In the genomic region with DNA sequence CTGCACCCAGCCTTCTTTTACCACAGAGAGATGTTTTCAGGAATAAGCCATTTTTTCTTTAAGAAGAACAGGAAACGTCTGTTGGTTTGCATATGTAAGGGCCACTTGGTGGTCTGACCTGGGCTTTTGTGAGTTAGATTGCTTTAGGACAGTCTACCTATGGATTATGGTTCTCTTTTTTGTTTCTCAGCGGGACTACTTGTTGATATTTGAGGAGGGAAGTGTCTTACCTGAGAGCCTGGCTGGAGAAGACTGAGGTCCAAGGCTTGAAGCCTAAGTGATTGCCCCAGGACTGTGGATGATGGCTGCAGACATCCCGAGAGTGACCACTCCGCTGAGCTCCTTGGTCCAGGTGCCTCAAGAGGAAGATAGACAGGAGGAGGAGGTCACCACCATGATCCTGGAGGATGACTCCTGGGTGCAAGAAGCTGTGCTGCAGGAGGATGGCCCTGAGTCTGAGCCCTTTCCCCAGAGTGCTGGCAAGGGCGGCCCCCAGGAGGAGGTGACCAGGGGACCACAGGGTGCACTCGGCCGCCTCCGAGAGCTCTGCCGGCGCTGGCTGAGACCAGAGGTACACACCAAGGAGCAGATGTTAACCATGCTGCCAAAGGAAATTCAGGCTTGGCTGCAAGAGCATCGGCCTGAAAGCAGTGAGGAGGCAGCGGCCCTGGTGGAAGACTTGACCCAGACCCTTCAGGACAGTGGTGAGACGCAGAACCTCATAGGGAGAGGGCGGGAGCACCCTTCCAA, we compare ENCODE assay signal across 19 cellular contexts. TPM values are rescaled to one million over a fixed set of nuclear protein-coding genes. Genes with fewer than 3 reads are reported as not detected.
A peak's percentile ranks its signal among the peaks of the same experiment; 100 is the strongest.
DNase-seq lines count a peak whose midpoint lies in the region; ATAC-seq and TF ChIP-seq lines count a peak whose summit lies in the region.
"Had no signal": no experiment of that assay in that cellular context is flagged by ENCODE, and none has a peak within 500 bp of the region (broad histone marks: within the 10 kb centered on the region; RNA-seq: fewer than 3 reads in every experiment).

No MANE protein-coding gene starts in this region.

- H3K9me3 ChIP-seq in iPS-15b (ENCODE audit: control insufficient read depth, insufficient read depth, low read length) (no peaks in the 10 kb centered on the region), neural progenitor cell (ENCODE audit: low read depth) (no peaks in the 10 kb centered on the region)
- H3K9me3 ChIP-seq: SJSA1, stomach had no signal

- H2AFZ ChIP-seq in neural progenitor cell (replicated peaks): no peak overlapping the region
- H2AFZ ChIP-seq: GM23248 had no signal

- no peak overlapping the region for H3K4me3 Mint-ChIP-seq in activated naive CD4-positive, alpha-beta T cell treated with anti-CD3 and anti-CD28 coated beads, Interleukin-2, amount 50 U/mL, for 24 hours
- H3K4me3 Mint-ChIP-seq in activated B cell treated with CpG ODN at 0.5 μM for 24 hours: peak overlapping the region; percentile 77
- peak overlapping the region; percentile 78 for H3K4me3 Mint-ChIP-seq in stimulated activated effector memory CD8-positive, alpha-beta T cell treated with anti-CD3 and anti-CD28 coated beads, Interleukin-12 subunit alpha, Interleukin-12 subunit beta, amount 100 ng/mL, for 72 hours
- no peak overlapping the region for H3K4me3 Mint-ChIP-seq in neural progenitor cell
- H3K4me3 Mint-ChIP-seq: activated naive CD4-positive, alpha-beta T cell treated with anti-CD3 and anti-CD28 coated beads, Interleukin-2, amount 10 ng/mL, durations not matched to agents 7 days and 5 days had no signal

- H4K20me1 ChIP-seq in neural progenitor cell (ENCODE audit: low read depth): peaks cover 50% of the 10 kb centered on the region

- POLR2A ChIA-PET in activated B cell treated with CpG ODN at 0.5 μM for 24 hours (lab: Charles Lee): interaction anchor here (1.3 to 2.0 kb wide), 2 partner anchors 27 to 145 kb away, joined by 3 to 17 read pairs; no protein-coding TSS in a partner anchor

- H3K4me1 Mint-ChIP-seq in activated naive CD4-positive, alpha-beta T cell treated with anti-CD3 and anti-CD28 coated beads, Interleukin-2, amount 50 U/mL, for 24 hours: peaks cover 72% of the 10 kb centered on the region
- peaks cover 74% of the 10 kb centered on the region for H3K4me1 Mint-ChIP-seq in activated B cell treated with CpG ODN at 0.5 μM for 24 hours
- peaks cover 76% of the 10 kb centered on the region for H3K4me1 Mint-ChIP-seq in stimulated activated effector memory CD8-positive, alpha-beta T cell treated with anti-CD3 and anti-CD28 coated beads, Interleukin-12 subunit alpha, Interleukin-12 subunit beta, amount 100 ng/mL, for 72 hours
- peaks cover 14% of the 10 kb centered on the region for H3K4me1 Mint-ChIP-seq in neural progenitor cell

- no peaks in the 10 kb centered on the region for H3K27me3 Mint-ChIP-seq in activated naive CD4-positive, alpha-beta T cell treated with anti-CD3 and anti-CD28 coated beads, Interleukin-2, amount 50 U/mL, for 24 hours
- H3K27me3 Mint-ChIP-seq in activated B cell treated with CpG ODN at 0.5 μM for 24 hours: no peaks in the 10 kb centered on the region
- H3K27me3 Mint-ChIP-seq in neural progenitor cell (ENCODE audit: insufficient read depth, low read depth): peaks cover 3% of the 10 kb centered on the region
- H3K27me3 Mint-ChIP-seq: activated naive CD4-positive, alpha-beta T cell treated with anti-CD3 and anti-CD28 coated beads, Interleukin-2, amount 10 ng/mL, durations not matched to agents 7 days and 5 days had no signal

- peaks cover 5% of the 10 kb centered on the region for H3K79me2 ChIP-seq in neural progenitor cell (ENCODE audit: low read depth)

- H3K4me1 ChIP-seq in iPS-15b (ENCODE audit: control insufficient read depth, insufficient read depth, low read length): peaks cover 31% of the 10 kb centered on the region
- peaks cover 5% of the 10 kb centered on the region for H3K4me1 ChIP-seq in neural progenitor cell

- H3K9me3 Mint-ChIP-seq in activated naive CD4-positive, alpha-beta T cell treated with anti-CD3 and anti-CD28 coated beads, Interleukin-2, amount 50 U/mL, for 24 hours: no peaks in the 10 kb centered on the region
- no peaks in the 10 kb centered on the region for H3K9me3 Mint-ChIP-seq in activated B cell treated with CpG ODN at 0.5 μM for 24 hours
- H3K9me3 Mint-ChIP-seq in stimulated activated effector memory CD8-positive, alpha-beta T cell treated with anti-CD3 and anti-CD28 coated beads, Interleukin-12 subunit alpha, Interleukin-12 subunit beta, amount 100 ng/mL, for 72 hours: no peaks in the 10 kb centered on the region
- H3K9me3 Mint-ChIP-seq in neural progenitor cell: no peaks in the 10 kb centered on the region
- H3K9me3 Mint-ChIP-seq: activated naive CD4-positive, alpha-beta T cell treated with anti-CD3 and anti-CD28 coated beads, Interleukin-2, amount 10 ng/mL, durations not matched to agents 7 days and 5 days had no signal

- H3F3A ChIP-seq in neural progenitor cell (ENCODE audit: low read depth): peaks cover under 1% of the 10 kb centered on the region

- no peak overlapping the region for H3K4me2 ChIP-seq in neural progenitor cell

- H3K4me3 ChIP-seq in iPS-15b (ENCODE audit: low read depth, low read length): peak overlapping the region; percentile 47
- H3K4me3 ChIP-seq in neural progenitor cell: no peak overlapping the region
- H3K4me3 ChIP-seq: cardiac muscle cell, GM23248, SJSA1, stomach had no signal

- H3K27me3 ChIP-seq in iPS-15b (ENCODE audit: control insufficient read depth, insufficient read depth, low read length): no peaks in the 10 kb centered on the region
- H3K27me3 ChIP-seq in neural progenitor cell: peaks cover 52% of the 10 kb centered on the region
- H3K27me3 ChIP-seq: cardiac muscle cell, SJSA1, stomach had no signal

- DNase-seq in activated naive CD4-positive, alpha-beta T cell treated with anti-CD3 and anti-CD28 coated beads, Interleukin-2, amount 50 U/mL, for 16 hours: no peak
- DNase-seq in activated B cell treated with CpG ODN at 0.5 μM for 24 hours (no peak), DMS53 (lab: John Stamatoyannopoulos, UW) (no peak), neural progenitor cell (ENCODE audit: low spot score) (no peak), NCI-H446 (lab: John Stamatoyannopoulos, UW) (no peak)
- DNase-seq in stimulated activated effector memory CD8-positive, alpha-beta T cell treated with anti-CD3 and anti-CD28 coated beads, Interleukin-12 subunit alpha, Interleukin-12 subunit beta, amount 100 ng/mL, for 72 hours (ENCODE audit: low spot score in 2 of 2): no peak
- DNase-seq: activated naive CD4-positive, alpha-beta T cell treated with anti-CD3 and anti-CD28 coated beads, Interleukin-2, amount 10 ng/mL, durations not matched to agents 7 days and 5 days; Calu3; foreskin melanocyte; GM23248; KG1; left cardiac atrium; NCI-H1417 treated with DMSO at 0.1 percent for 48 hours; NCI-H226; stomach had no signal

- no peak overlapping the region for H3K27ac ChIP-seq in neural progenitor cell
- H3K27ac ChIP-seq: cardiac muscle cell, GM23248, SJSA1 had no signal

- peak overlapping the region; percentile 49 for H3K9ac ChIP-seq in iPS-15b (ENCODE audit: low read depth, low read length)
- no peak overlapping the region for H3K9ac ChIP-seq in neural progenitor cell
- H3K9ac ChIP-seq: GM23248 had no signal

- H3K36me3 ChIP-seq in iPS-15b (ENCODE audit: control insufficient read depth, insufficient read depth, low read length) (peaks cover 5% of the 10 kb centered on the region), neural progenitor cell (no peaks in the 10 kb centered on the region)

- no peak for ATAC-seq in activated B cell treated with CpG ODN at 0.5 μM for 24 hours (ENCODE audit: low read depth)
- no peak for ATAC-seq in stimulated activated effector memory CD8-positive, alpha-beta T cell treated with anti-CD3 and anti-CD28 coated beads, Interleukin-12 subunit alpha, Interleukin-12 subunit beta, amount 100 ng/mL, for 72 hours
- ATAC-seq: left cardiac atrium had no signal

- peaks cover 7% of the 10 kb centered on the region for H3K36me3 Mint-ChIP-seq in activated naive CD4-positive, alpha-beta T cell treated with anti-CD3 and anti-CD28 coated beads, Interleukin-2, amount 50 U/mL, for 24 hours
- H3K36me3 Mint-ChIP-seq in activated B cell treated with CpG ODN at 0.5 μM for 24 hours (ENCODE audit: low read depth) (peaks cover 48% of the 10 kb centered on the region), neural progenitor cell (peaks cover 31% of the 10 kb centered on the region)
- H3K36me3 Mint-ChIP-seq in stimulated activated effector memory CD8-positive, alpha-beta T cell treated with anti-CD3 and anti-CD28 coated beads, Interleukin-12 subunit alpha, Interleukin-12 subunit beta, amount 100 ng/mL, for 72 hours: peaks cover 51% of the 10 kb centered on the region

- CTCF ChIA-PET in activated B cell treated with CpG ODN at 0.5 μM for 24 hours (lab: Charles Lee): no interaction called here

- TF ChIP-seq CTCF in activated B cell treated with CpG ODN at 0.5 μM for 24 hours (IDR thresholded peaks at IDR 0.05) (no peak), neural progenitor cell (IDR thresholded peaks at IDR 0.05) (no peak)

- intact Hi-C loops in activated B cell treated with CpG ODN at 0.5 μM for 24 hours (cut with micrococcal nuclease): no loop called here

- H3K27ac Mint-ChIP-seq in activated naive CD4-positive, alpha-beta T cell treated with anti-CD3 and anti-CD28 coated beads, Interleukin-2, amount 50 U/mL, for 24 hours: peak overlapping the region; percentile 46
- H3K27ac Mint-ChIP-seq in activated B cell treated with CpG ODN at 0.5 μM for 24 hours (peak overlapping the region; percentile 85), neural progenitor cell (no peak overlapping the region)
- peak overlapping the region; percentile 95 for H3K27ac Mint-ChIP-seq in stimulated activated effector memory CD8-positive, alpha-beta T cell treated with anti-CD3 and anti-CD28 coated beads, Interleukin-12 subunit alpha, Interleukin-12 subunit beta, amount 100 ng/mL, for 72 hours
- H3K27ac Mint-ChIP-seq: activated naive CD4-positive, alpha-beta T cell treated with anti-CD3 and anti-CD28 coated beads, Interleukin-2, amount 10 ng/mL, durations not matched to agents 7 days and 5 days had no signal

RNA-seq across cellular contexts. Expression of gene ZSCAN2, which starts 3.0 kb away (rescaled TPM):
- total RNA-seq in activated B cell treated with CpG ODN at 0.5 μM for 24 hours (16.0 and 18.7 TPM in 2 replicates), neural progenitor cell (ENCODE audit: low replicate concordance) (6.7 and 14.2 TPM in 2 replicates)

RNA-seq across cellular contexts. Expression of gene WDR73, which starts 50.3 kb away (rescaled TPM):
- total RNA-seq in activated B cell treated with CpG ODN at 0.5 μM for 24 hours (34.9 and 38.9 TPM in 2 replicates), neural progenitor cell (ENCODE audit: low replicate concordance) (37.4 and 46.8 TPM in 2 replicates)

RNA-seq across cellular contexts. Expression of gene NMB, which starts 54.2 kb away (rescaled TPM):
- total RNA-seq in activated B cell treated with CpG ODN at 0.5 μM for 24 hours (2.9 and 3.8 TPM in 2 replicates), neural progenitor cell (ENCODE audit: low replicate concordance) (0.24 and 3.7 TPM in 2 replicates)

Comparison
In these comparisons a context has a peak if more than half of its experiments do, and no peak if none do; other contexts are left out.
1. H3K4me3 Mint-ChIP-seq: peak in activated B cell treated with CpG ODN at 0.5 μM for 24 hours (single experiment) and stimulated activated effector memory CD8-positive, alpha-beta T cell treated with anti-CD3 and anti-CD28 coated beads, Interleukin-12 subunit alpha, Interleukin-12 subunit beta, amount 100 ng/mL, for 72 hours (single experiment); none in activated naive CD4-positive, alpha-beta T cell treated with anti-CD3 and anti-CD28 coated beads, Interleukin-2, amount 50 U/mL, for 24 hours (single experiment) and neural progenitor cell (single experiment).